In genomic region chr10:131698232-131698631, GRCh38 we compare ENCODE assay signal across 24 cellular contexts.
DNase-seq lines count a peak whose midpoint lies in the region; ATAC-seq, FAIRE-seq and TF ChIP-seq lines count a peak whose summit lies in the region.
"Had no signal": no experiment of that assay in that cellular context is flagged by ENCODE, and none has a peak within 500 bp of the region (broad histone marks: within the 10 kb centered on the region; RNA-seq: fewer than 3 reads in every experiment).

No MANE protein-coding gene starts in this region.

- 83 to 93% (median 90%) methylated on average over 10 of the region's 10 CpGs for WGBS in spleen, 5 donors
- WGBS in esophagus muscularis mucosa, result 92% methylated on average over 10 of the region's 10 CpGs

- H4K20me1 ChIP-seq in GM23338 (replicated peaks; ENCODE audit: insufficient read depth), result no peaks in the 10 kb centered on the region
- H4K20me1 ChIP-seq: BLaER1 had no signal

- no peaks in the 10 kb centered on the region for H3K9me3 Mint-ChIP-seq in GM23338
- H3K9me3 Mint-ChIP-seq: CD4-positive, alpha-beta T cell; H9 had no signal

- no peak overlapping the region for H3K4me2 ChIP-seq in GM23338
- H3K4me2 ChIP-seq: BLaER1 had no signal

- H3K27me3 ChIP-seq in GM23338 (ENCODE audit: insufficient read depth), result no peaks in the 10 kb centered on the region
- peaks cover 0 to 65% (median 0%) of the 10 kb centered on the region in 7 donors for H3K27me3 ChIP-seq in spleen (replicated peaks in 1 of 7)
- peaks cover 0 to 65% (median under 1%) of the 10 kb centered on the region in 4 donors for H3K27me3 ChIP-seq in esophagus muscularis mucosa
- H3K27me3 ChIP-seq: BLaER1 had no signal

- DNase-seq in NCI-H510A treated with DMSO at 0.1 percent for 48 hours (lab: John Stamatoyannopoulos, UW) (peak; percentile 19), NCI-H510A (lab: John Stamatoyannopoulos, UW) (no peak), GM23338 (ENCODE audit: low spot score) (no peak), mesenteric fat pad (ENCODE audit: low spot score) (peak; percentile 67), spleen (peak; percentile 47), GM12892 (ENCODE audit: insufficient read length) (no peak), OCI-M1 (lab: John Stamatoyannopoulos, UW) (no peak), esophagus muscularis mucosa (ENCODE audit: extremely low spot score) (no peak)
- DNase-seq: ACHN, COR-L47, DMS 273 treated with DMSO at 0.1 percent for 48 hours, DND-41, HFFc6, KBM-7, NCI-H1092 treated with DMSO at 0.1 percent for 48 hours, NCI-H1436 treated with DMSO at 0.1 percent for 48 hours, NCI-H1930, NCI-H2227 treated with DMSO at 0.1 percent for 48 hours, Right ventricle myocardium superior had no signal

- no peak for FAIRE-seq in GM12892 (lab: Jason Lieb, UNC)
- FAIRE-seq: GM12878 had no signal

- H3K79me2 ChIP-seq in GM23338 (replicated peaks; ENCODE audit: insufficient read depth), result no peaks in the 10 kb centered on the region

- no peaks in the 10 kb centered on the region for H3K9me2 ChIP-seq in GM23338 (ENCODE audit: insufficient read depth)

- peaks cover 8% of the 10 kb centered on the region for H3K27me3 Mint-ChIP-seq in GM23338 (ENCODE audit: insufficient read depth, low read depth, poor library complexity)
- H3K27me3 Mint-ChIP-seq: CD4-positive, alpha-beta T cell had no signal

- H3F3A ChIP-seq in GM23338 (replicated peaks; ENCODE audit: low read depth), result no peaks in the 10 kb centered on the region

- no peak overlapping the region for H3K4me3 ChIP-seq in GM23338
- H3K4me3 ChIP-seq in spleen, result no peak overlapping the region
- H3K4me3 ChIP-seq in esophagus muscularis mucosa, result no peak overlapping the region
- H3K4me3 ChIP-seq: BLaER1, GM12878 had no signal

- no peak overlapping the region for H3K4me3 Mint-ChIP-seq in GM23338
- H3K4me3 Mint-ChIP-seq: CD4-positive, alpha-beta T cell; H9; HFFc6 had no signal

- H3K36me3 ChIP-seq in GM23338 (ENCODE audit: insufficient read depth), result no peaks in the 10 kb centered on the region
- no peaks in the 10 kb centered on the region for H3K36me3 ChIP-seq in spleen
- H3K36me3 ChIP-seq in esophagus muscularis mucosa, result no peaks in the 10 kb centered on the region
- H3K36me3 ChIP-seq: BLaER1 had no signal

- H2AFZ ChIP-seq in GM23338, result peak overlapping the region; percentile 78; the same call in 1 of the 2 replicates

- no peaks in the 10 kb centered on the region for H3K9me3 ChIP-seq in spleen
- no peaks in the 10 kb centered on the region for H3K9me3 ChIP-seq in esophagus muscularis mucosa
- H3K9me3 ChIP-seq: BLaER1 had no signal

- H3K27ac ChIP-seq in GM23338 (ENCODE audit: low read depth) (no peak overlapping the region), spleen (no peak overlapping the region), esophagus muscularis mucosa (replicated peaks in 1 of 4) (no peak overlapping the region)
- H3K27ac ChIP-seq: 22Rv1, BLaER1 had no signal

- no peak for TF ChIP-seq POLR2A in spleen (IDR thresholded peaks at IDR 0.05)
- no peak for TF ChIP-seq POLR2A in GM12892 (IDR thresholded peaks at IDR 0.05; ENCODE audit: low read depth, low read length)
- TF ChIP-seq POLR2A in esophagus muscularis mucosa (IDR thresholded peaks at IDR 0.05; ENCODE audit: low read depth), result no peak

- no peak for TF ChIP-seq EP300 in esophagus muscularis mucosa (IDR thresholded peaks at IDR 0.05)

- peaks cover 3% of the 10 kb centered on the region for H3K4me1 Mint-ChIP-seq in GM23338

- intact Hi-C loops in spleen (cut with DNase I; ENCODE audit: low total_unique reads) (no loop called here), esophagus muscularis mucosa (cut with DNase I) (no loop called here)

- no peaks in the 10 kb centered on the region for H3K36me3 Mint-ChIP-seq in GM23338 (ENCODE audit: low read depth)

- no peak overlapping the region for H3K27ac Mint-ChIP-seq in GM23338
- H3K27ac Mint-ChIP-seq: CD4-positive, alpha-beta T cell; H9; HFFc6 had no signal

- H3K4me1 ChIP-seq in GM23338 (ENCODE audit: insufficient read depth) (no peaks in the 10 kb centered on the region), spleen (no peaks in the 10 kb centered on the region), esophagus muscularis mucosa (no peaks in the 10 kb centered on the region)

- TF ChIP-seq CTCF in GM23338 (conservative IDR thresholded peaks at IDR 0.05; ENCODE audit: low read depth in 2 of 2) (no peak), spleen (IDR thresholded peaks at IDR 0.05 in 8 of 11, conservative IDR thresholded peaks at IDR 0.05 in 3 of 11) (no peak), esophagus muscularis mucosa (IDR thresholded peaks at IDR 0.05) (no peak)

- ATAC-seq in GM23338, result no peak
- ATAC-seq: GM12878 had no signal

TF ChIP-seq in GM23338, 12 proteins besides CTCF, POLR2A, EP300 and RAD21:
- TF ChIP-seq CREB1 (CRISPR knock-in tag; IDR thresholded peaks at IDR 0.05; ENCODE audit: low read depth), result no peak
- no peak for TF ChIP-seq STAT1 (IDR thresholded peaks at IDR 0.05; ENCODE audit: unreplicated experiment)
- no peak for TF ChIP-seq POLR2AphosphoS5 (IDR thresholded peaks at IDR 0.05; ENCODE audit: low read depth)

Comparison
In these comparisons a context has a peak if more than half of its experiments do, and no peak if none do; other contexts are left out.
1. DNase-seq: peak in NCI-H510A treated with DMSO at 0.1 percent for 48 hours (single experiment), mesenteric fat pad (single experiment) and spleen (single experiment); none in NCI-H510A (single experiment), GM23338 (single experiment), GM12892 (single experiment), OCI-M1 (single experiment) and esophagus muscularis mucosa (single experiment).